18 cellular contexts compared by ENCODE assay signal in the genomic region with DNA sequence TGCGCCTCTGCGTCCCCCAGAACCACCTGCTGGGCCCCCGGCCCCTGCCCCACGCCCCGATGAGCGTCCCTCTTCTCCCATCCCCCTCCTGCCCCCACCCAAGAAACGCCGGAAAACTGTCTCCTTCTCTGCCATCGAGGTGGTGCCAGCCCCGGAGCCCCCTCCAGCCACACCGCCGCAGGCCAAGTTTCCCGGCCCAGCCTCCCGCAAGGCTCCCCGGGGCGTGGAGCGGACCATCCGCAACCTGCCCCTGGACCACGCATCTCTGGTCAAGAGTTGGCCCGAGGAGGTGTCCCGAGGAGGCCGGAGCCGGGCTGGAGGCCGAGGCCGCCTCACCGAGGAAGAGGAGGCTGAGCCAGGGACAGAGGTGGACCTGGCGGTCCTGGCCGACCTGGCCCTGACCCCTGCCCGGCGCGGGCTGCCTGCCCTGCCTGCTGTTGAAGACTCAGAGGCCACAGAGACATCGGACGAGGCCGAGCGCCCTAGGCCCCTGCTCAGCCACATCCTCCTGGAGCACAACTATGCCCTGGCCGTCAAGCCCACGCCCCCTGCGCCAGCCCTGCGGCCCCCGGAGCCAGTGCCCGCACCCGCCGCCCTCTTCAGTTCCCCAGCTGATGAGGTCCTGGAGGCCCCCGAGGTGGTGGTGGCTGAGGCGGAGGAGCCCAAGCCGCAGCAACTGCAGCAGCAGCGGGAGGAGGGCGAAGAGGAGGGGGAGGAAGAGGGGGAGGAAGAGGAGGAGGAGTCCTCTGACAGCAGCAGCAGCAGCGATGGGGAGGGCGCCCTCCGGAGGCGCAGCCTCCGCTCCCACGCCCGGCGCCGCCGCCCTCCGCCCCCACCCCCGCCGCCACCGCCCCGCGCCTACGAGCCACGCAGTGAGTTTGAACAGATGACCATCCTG. TPM values are rescaled to one million over a fixed set of nuclear protein-coding genes. Genes with fewer than 3 reads are reported as not detected.
DNase-seq lines count a peak whose midpoint lies in the region; ATAC-seq and TF ChIP-seq lines count a peak whose summit lies in the region.
"Had no signal": no experiment of that assay in that cellular context is flagged by ENCODE, and none has a peak within 500 bp of the region (broad histone marks: within the 10 kb centered on the region; RNA-seq: fewer than 3 reads in every experiment).

No MANE protein-coding gene starts in this region.

- H3K27me3 ChIP-seq in H7 (ENCODE audit: control insufficient read depth, insufficient read depth, low read length) = no peaks in the 10 kb centered on the region
- H3K27me3 ChIP-seq in Panc1 (ENCODE audit: control insufficient read depth, insufficient read depth, low read length) = no peaks in the 10 kb centered on the region
- H3K27me3 ChIP-seq: BLaER1 had no signal

- no peak overlapping the region for H3K27ac ChIP-seq in Panc1 (ENCODE audit: low read length)
- H3K27ac ChIP-seq: BLaER1, GM23248 had no signal

- intact Hi-C loops in Panc1 (cut with micrococcal nuclease; ENCODE audit: unreplicated experiment) = no loop called here

- ATAC-seq in Panc1 (no peak), left lobe of liver (no peak)
- ATAC-seq: CD8-positive, alpha-beta T cell had no signal

- no peaks in the 10 kb centered on the region for H3K9me3 ChIP-seq in Panc1 (ENCODE audit: control insufficient read depth, insufficient read depth, low read depth, low read length)
- H3K9me3 ChIP-seq: BLaER1 had no signal

- in situ Hi-C loops in Panc1 (cut with HindIII; ENCODE audit: low pct_unique_long_range_greater_than_20kb, low sequenced_read_pairs) = no loop called here

- peaks cover under 1% of the 10 kb centered on the region; the same call in 1 of the 2 replicates for H3K4me1 ChIP-seq in Panc1 (ENCODE audit: control insufficient read depth, insufficient read depth, low read length)

- BruUV-seq in Panc1 (replicated peaks; lab: Mats Ljungman, UMichigan) = no TSS peak

- peaks cover 14% of the 10 kb centered on the region for H3K36me3 ChIP-seq in H7 (replicated peaks; ENCODE audit: control insufficient read depth, insufficient read depth, low read length)
- peaks cover 3% of the 10 kb centered on the region; the same call in 1 of the 2 replicates for H3K36me3 ChIP-seq in Panc1 (ENCODE audit: control insufficient read depth, insufficient read depth, low read length)

- TF ChIP-seq CTCF in Panc1 (IDR thresholded peaks at IDR 0.05) = peak; percentile 22; the same call in 1 of the 2 replicates

- POLR2A ChIA-PET in Panc1 (lab: Charles Lee) = no interaction called here

- DNase-seq in H7 (peak; percentile 85), Panc1 (ENCODE audit: low read depth, low spot score) (no peak), iPS-NIHi11 (ENCODE audit: low spot score) (peak; percentile 37), DMS 273 treated with DMSO at 0.1 percent for 48 hours (lab: John Stamatoyannopoulos, UW) (no peak), C1 segment of cervical spinal cord (lab: John Stamatoyannopoulos, UW) (no peak), left lobe of liver (ENCODE audit: low spot score) (no peak)
- DNase-seq: 8988T; Calu3; CD8-positive, alpha-beta T cell; DMS53; DND-41; EL; GM23248; H9; Karpas-422; KBM-7 had no signal

- CTCF ChIA-PET in Panc1 (lab: Charles Lee) = no interaction called here

- H3K4me3 ChIP-seq in H7 (ENCODE audit: insufficient read depth, low read depth, low read length) (no peak overlapping the region), Panc1 (ENCODE audit: low read depth in 2 of 2, low read length in 2 of 2) (no peak overlapping the region)
- H3K4me3 ChIP-seq: BLaER1, GM23248 had no signal

RNA-seq across cellular contexts. Expression of gene HSD3B7, which starts 5.6 kb away (rescaled TPM):
- 4.4 and 8.2 TPM in 2 replicates for total RNA-seq in H7 (2014; rRNA removed; shearing (Covaris generic))
- total RNA-seq in Panc1 (2021; ENCODE audit: unreplicated experiment) (5.4 TPM), left lobe of liver (71.5 TPM)
- 8.5 TPM for polyA plus RNA-seq in Panc1 (2012; ENCODE audit: insufficient read length)

RNA-seq across cellular contexts. Expression of gene SETD1A, which starts 21.9 kb away (rescaled TPM):
- 4.1 and 5.0 TPM in 2 replicates for total RNA-seq in H7 (2014; rRNA removed; shearing (Covaris generic))
- total RNA-seq in Panc1 (2021; ENCODE audit: unreplicated experiment) (38.7 TPM), left lobe of liver (8.2 TPM)
- polyA plus RNA-seq in Panc1 (2012; ENCODE audit: insufficient read length) = 41.5 TPM

RNA-seq across cellular contexts. Expression of gene ORAI3, which starts 30.6 kb away (rescaled TPM):
- total RNA-seq in H7 (2014; rRNA removed; shearing (Covaris generic)) = 15.3 and 18.4 TPM in 2 replicates
- total RNA-seq in Panc1 (2021; ENCODE audit: unreplicated experiment) (26.9 TPM), left lobe of liver (51.3 TPM)
- 31.0 TPM for polyA plus RNA-seq in Panc1 (2012; ENCODE audit: insufficient read length)

RNA-seq across cellular contexts. Expression of gene STX1B, which starts 31.0 kb away (rescaled TPM):
- 1.3 and 4.1 TPM in 2 replicates for total RNA-seq in H7 (2014; rRNA removed; shearing (Covaris generic))
- total RNA-seq in Panc1 (2021; ENCODE audit: unreplicated experiment) = 3.7 TPM
- polyA plus RNA-seq in Panc1 (2012; ENCODE audit: insufficient read length) = 1.8 TPM
- 4.2 TPM for total RNA-seq in left lobe of liver
- total RNA-seq: HT-29 had no signal

RNA-seq across cellular contexts. Expression of gene STX4, which starts 53.9 kb away (rescaled TPM):
- 13.6 and 14.2 TPM in 2 replicates for total RNA-seq in H7 (2014; rRNA removed; shearing (Covaris generic))
- total RNA-seq in Panc1 (2021; ENCODE audit: unreplicated experiment) (65.2 TPM), left lobe of liver (24.6 TPM)
- 109 TPM for polyA plus RNA-seq in Panc1 (2012; ENCODE audit: insufficient read length)

Comparison
In these comparisons a context has a peak if more than half of its experiments do, and no peak if none do; other contexts are left out.
1. DNase-seq: peak in H7 (single experiment) and iPS-NIHi11 (single experiment); none in Panc1 (single experiment), DMS 273 treated with DMSO at 0.1 percent for 48 hours (single experiment), C1 segment of cervical spinal cord (0 of 14) and left lobe of liver (single experiment).